Comparison of ENCODE assay signal across 27 cellular contexts in genomic region chr5:26518065-26518464, GRCh38.
"Had no signal": no experiment of that assay in that cellular context is flagged by ENCODE, and none has a peak within 500 bp of the region (broad histone marks: within the 10 kb centered on the region; RNA-seq: fewer than 3 reads in every experiment).

No MANE protein-coding gene starts in this region.

- H3K4me3 Mint-ChIP-seq: natural killer cell; nephron; stimulated activated effector memory CD8-positive, alpha-beta T cell treated with anti-CD3 and anti-CD28 coated beads, Interleukin-12 subunit alpha, Interleukin-12 subunit beta, amount 100 ng/mL, for 72 hours; stimulated activated naive B cell treated with anti-CD40 and anti-IgM and Interleukin-4, amounts not matched to agents 10 μg/mL and 1 μg/mL and 100 μg/mL, for 72 hours; stimulated activated naive CD8-positive, alpha-beta T cell treated with anti-CD3 and anti-CD28 coated beads, Interleukin-15, Interleukin-2, amounts not matched to agents 100 ng/mL and 50 ng/mL, for 24 hours had no signal

- H3K4me1 ChIP-seq: parathyroid adenoma, psoas muscle, right lobe of liver, sigmoid colon, stomach, thyroid gland, tibial nerve, upper lobe of left lung, vagina had no signal

- H3K36me3 Mint-ChIP-seq: stimulated activated effector memory CD8-positive, alpha-beta T cell treated with anti-CD3 and anti-CD28 coated beads, Interleukin-12 subunit alpha, Interleukin-12 subunit beta, amount 100 ng/mL, for 72 hours; stimulated activated naive B cell treated with anti-CD40 and anti-IgM and Interleukin-4, amounts not matched to agents 10 μg/mL and 1 μg/mL and 100 μg/mL, for 72 hours had no signal

- H3K79me2 ChIP-seq: parathyroid adenoma had no signal

- H3K4me3 ChIP-seq: ovary, psoas muscle, right lobe of liver, sigmoid colon, stomach, thoracic aorta, thyroid gland, tibial nerve, upper lobe of left lung, vagina had no signal

- H3K27ac ChIP-seq: ovary, parathyroid adenoma, psoas muscle, right lobe of liver, sigmoid colon, stomach, thoracic aorta, thyroid gland, tibial nerve, upper lobe of left lung, vagina had no signal

- ATAC-seq: natural killer cell; psoas muscle; right cardiac atrium; right lobe of liver; stimulated activated effector memory CD8-positive, alpha-beta T cell treated with anti-CD3 and anti-CD28 coated beads, Interleukin-12 subunit alpha, Interleukin-12 subunit beta, amount 100 ng/mL, for 72 hours; stimulated activated naive B cell treated with anti-CD40 and anti-IgM and Interleukin-4, amounts not matched to agents 10 μg/mL and 1 μg/mL and 100 μg/mL, for 72 hours had no signal

- H3K27me3 ChIP-seq: ovary, right lobe of liver, sigmoid colon, stomach, thyroid gland, tibial nerve, upper lobe of left lung, vagina had no signal

- H3K9ac ChIP-seq: parathyroid adenoma had no signal

- H3K27ac Mint-ChIP-seq: natural killer cell; nephron; progenitor cell of endocrine pancreas; stimulated activated effector memory CD8-positive, alpha-beta T cell treated with anti-CD3 and anti-CD28 coated beads, Interleukin-12 subunit alpha, Interleukin-12 subunit beta, amount 100 ng/mL, for 72 hours; stimulated activated naive B cell treated with anti-CD40 and anti-IgM and Interleukin-4, amounts not matched to agents 10 μg/mL and 1 μg/mL and 100 μg/mL, for 72 hours; stimulated activated naive CD8-positive, alpha-beta T cell treated with anti-CD3 and anti-CD28 coated beads, Interleukin-15, Interleukin-2, amounts not matched to agents 100 ng/mL and 50 ng/mL, for 24 hours had no signal

- H3K4me1 Mint-ChIP-seq: natural killer cell; nephron; stimulated activated effector memory CD8-positive, alpha-beta T cell treated with anti-CD3 and anti-CD28 coated beads, Interleukin-12 subunit alpha, Interleukin-12 subunit beta, amount 100 ng/mL, for 72 hours; stimulated activated naive B cell treated with anti-CD40 and anti-IgM and Interleukin-4, amounts not matched to agents 10 μg/mL and 1 μg/mL and 100 μg/mL, for 72 hours had no signal

- H3K36me3 ChIP-seq: ovary, right lobe of liver, sigmoid colon, stomach, thoracic aorta, thyroid gland, tibial nerve, upper lobe of left lung, vagina had no signal

- H3K27me3 Mint-ChIP-seq: progenitor cell of endocrine pancreas; stimulated activated naive B cell treated with anti-CD40 and anti-IgM and Interleukin-4, amounts not matched to agents 10 μg/mL and 1 μg/mL and 100 μg/mL, for 72 hours; stimulated activated naive CD8-positive, alpha-beta T cell treated with anti-CD3 and anti-CD28 coated beads, Interleukin-15, Interleukin-2, amounts not matched to agents 100 ng/mL and 50 ng/mL, for 24 hours had no signal

- H2AFZ ChIP-seq: parathyroid adenoma had no signal

- H3K9me3 ChIP-seq: ovary, psoas muscle, right lobe of liver, sigmoid colon, thoracic aorta, thyroid gland, tibial nerve, upper lobe of left lung, vagina had no signal

- DNase-seq: natural killer cell; occipital lobe; ovary; posterior cingulate gyrus; psoas muscle; right cardiac atrium; right lobe of liver; sigmoid colon; small intestine; stimulated activated CD4-positive, alpha-beta T cell treated with anti-CD3 and anti-CD28 coated beads, Interleukin-15, amount 100 ng/mL, for 24 hours; stimulated activated CD4-positive, alpha-beta T cell treated with anti-CD3 and anti-CD28 coated beads, Interleukin-2, amount 100 ng/mL, for 24 hours; stimulated activated CD4-positive, alpha-beta T cell treated with anti-CD3 and anti-CD28 coated beads, Interleukin-2, amount 100 ng/mL, for 48 hours; stimulated activated CD4-positive, alpha-beta T cell treated with anti-CD3 and anti-CD28 coated beads, Interleukin-4, amount 100 ng/mL, for 24 hours; stimulated activated naive B cell treated with anti-CD40 and anti-IgM and Interleukin-4, amounts not matched to agents 10 μg/mL and 1 μg/mL and 100 μg/mL, for 72 hours; stimulated activated naive CD4-positive, alpha-beta T cell treated with Interleukin-2 at 50 U/mL for 16 hours; stomach; thyroid gland; trophoblast cell; upper lobe of left lung had no signal

- H3K9me3 Mint-ChIP-seq: nephron had no signal
